Comparison of ENCODE assay signal across 26 cellular contexts in the genomic region with DNA sequence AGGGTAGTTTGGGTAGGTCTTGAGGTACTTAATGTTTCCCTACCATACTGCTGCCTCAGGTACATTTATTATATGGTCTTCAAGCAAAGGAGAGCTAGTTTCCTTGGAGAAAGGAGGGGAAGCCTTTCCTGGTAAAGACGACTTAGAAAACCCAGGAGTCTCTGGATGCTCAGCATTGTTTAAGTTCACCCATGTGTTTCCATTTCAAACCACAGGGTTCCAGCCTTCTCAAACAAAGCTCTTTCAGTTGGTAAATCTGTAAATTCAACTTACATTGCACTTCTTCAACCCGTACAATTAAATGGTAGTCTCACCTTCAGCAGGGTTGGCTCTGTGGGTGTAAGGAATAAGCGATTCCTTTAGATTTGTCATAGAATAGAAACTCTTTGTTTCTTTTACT.
"Had no signal": no experiment of that assay in that cellular context is flagged by ENCODE, and none has a peak within 500 bp of the region (broad histone marks: within the 10 kb centered on the region; RNA-seq: fewer than 3 reads in every experiment).

No MANE protein-coding gene starts in this region.

- H3K4me3 ChIP-seq: coronary artery, left lung, ovary, right lobe of liver, suprapubic skin, transverse colon, upper lobe of right lung, uterus had no signal

- H3K9me3 ChIP-seq: ovary, right lobe of liver, upper lobe of right lung, uterus had no signal

- DNase-seq: dermis blood vessel endothelial cell; effector memory CD4-positive, alpha-beta T cell; head of caudate nucleus; left lung; mesenchymal stem cell; midbrain; naive thymus-derived CD4-positive, alpha-beta T cell; occipital lobe; ovary; posterior cingulate gyrus; right lobe of liver; small intestine; stimulated activated CD4-positive, alpha-beta T cell treated with anti-CD3 and anti-CD28 coated beads, Interleukin-15, amount 100 ng/mL, for 24 hours; stimulated activated CD4-positive, alpha-beta T cell treated with anti-CD3 and anti-CD28 coated beads, Interleukin-2, amount 100 ng/mL, for 48 hours; stimulated activated CD8-positive, alpha-beta memory T cell treated with anti-CD3 and anti-CD28 coated beads, Interleukin-4, amount 100 ng/mL, for 48 hours; stimulated activated naive CD4-positive, alpha-beta T cell; stimulated activated naive CD8-positive, alpha-beta T cell treated with anti-CD3 and anti-CD28 coated beads, Interleukin-15, amount 100 ng/mL, for 72 hours; transverse colon; upper lobe of right lung; uterus had no signal

- H3K4me3 Mint-ChIP-seq: naive thymus-derived CD4-positive, alpha-beta T cell; nephron; stimulated activated naive CD8-positive, alpha-beta T cell treated with anti-CD3 and anti-CD28 coated beads, Interleukin-15, amount 100 ng/mL, for 72 hours had no signal

- H3K27ac Mint-ChIP-seq: naive thymus-derived CD4-positive, alpha-beta T cell; nephron had no signal

- H3K27me3 Mint-ChIP-seq: stimulated activated naive CD8-positive, alpha-beta T cell treated with anti-CD3 and anti-CD28 coated beads, Interleukin-15, amount 100 ng/mL, for 72 hours had no signal

- ATAC-seq: left lung; naive thymus-derived CD4-positive, alpha-beta T cell; right lobe of liver; stimulated activated naive CD8-positive, alpha-beta T cell treated with anti-CD3 and anti-CD28 coated beads, Interleukin-15, amount 100 ng/mL, for 72 hours; upper lobe of right lung had no signal

- H3K4me1 Mint-ChIP-seq: naive thymus-derived CD4-positive, alpha-beta T cell; nephron; stimulated activated naive CD8-positive, alpha-beta T cell treated with anti-CD3 and anti-CD28 coated beads, Interleukin-15, amount 100 ng/mL, for 72 hours had no signal

- H3K27me3 ChIP-seq: left lung, ovary, right lobe of liver, suprapubic skin, transverse colon, upper lobe of right lung, uterus had no signal

- FAIRE-seq: endometrium, frontal cortex, islet of Langerhans, small intestine had no signal

- H3K4me1 ChIP-seq: left lung, right lobe of liver, suprapubic skin, transverse colon, upper lobe of right lung, uterus had no signal

- H3K27ac ChIP-seq: coronary artery, left lung, ovary, right lobe of liver, suprapubic skin, transverse colon, upper lobe of right lung, uterus had no signal

- H3K36me3 ChIP-seq: left lung, ovary, right lobe of liver, suprapubic skin, transverse colon, upper lobe of right lung, uterus had no signal
